14 cellular contexts compared by ENCODE assay signal in the genomic region with DNA sequence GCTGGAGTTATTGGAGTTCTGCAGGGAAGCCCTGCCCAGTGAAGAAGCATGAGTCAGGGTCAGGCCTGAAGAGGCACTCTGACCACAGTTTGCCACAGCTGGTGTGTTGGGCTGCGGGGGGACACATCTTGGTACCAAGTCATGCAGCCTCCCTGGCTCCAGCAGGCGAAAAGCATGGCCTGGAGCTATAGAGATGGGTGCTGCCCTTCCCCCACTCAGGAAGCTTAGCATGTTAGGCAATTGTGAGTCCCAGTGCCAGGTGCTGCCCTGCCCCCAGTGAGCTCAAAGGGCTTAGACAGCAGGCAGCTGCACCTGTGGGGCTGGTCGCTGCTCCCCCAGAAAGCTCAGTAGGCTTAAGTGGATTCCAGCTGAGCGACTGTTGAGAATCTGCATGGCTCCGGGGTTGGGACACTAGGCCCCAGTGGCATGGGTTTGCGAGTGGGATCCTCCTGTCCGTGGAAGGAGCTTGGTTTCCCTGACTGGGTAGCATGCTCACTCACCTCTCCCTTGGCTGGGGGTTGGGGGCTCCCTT.
"Had no signal": no experiment of that assay in that cellular context is flagged by ENCODE, and none has a peak within 500 bp of the region (broad histone marks: within the 10 kb centered on the region; RNA-seq: fewer than 3 reads in every experiment).

No MANE protein-coding gene starts in this region.

- H3K4me3 Mint-ChIP-seq: activated CD4-positive, alpha-beta memory T cell treated with anti-CD3 and anti-CD28 coated beads, Interleukin-2, amount 10 ng/mL, durations not matched to agents 7 days and 5 days; activated T-cell treated with anti-CD3 and anti-CD28 coated beads, Interleukin-2, amount 50 U/mL, for 24 hours; endodermal cell; nephron progenitor cell; stimulated activated memory B cell treated with anti-CD40 and anti-IgM and Interleukin-4, amounts not matched to agents 10 μg/mL and 1 μg/mL and 100 μg/mL, for 72 hours had no signal

- DNase-seq: activated CD4-positive, alpha-beta memory T cell treated with anti-CD3 and anti-CD28 coated beads, Interleukin-2, amount 10 ng/mL, durations not matched to agents 7 days and 5 days; activated CD4-positive, alpha-beta T cell treated with anti-CD3 and anti-CD28 coated beads for 4 hours; activated naive CD4-positive, alpha-beta T cell treated with anti-CD3 and anti-CD28 coated beads, Interleukin-2, amount 50 U/mL, for 16 hours; activated T-cell treated with anti-CD3 and anti-CD28 coated beads, Interleukin-2, amount 50 U/mL, for 24 hours; adrenal gland; endodermal cell; heart left ventricle; mesendoderm; nephron progenitor cell; occipital lobe; stimulated activated CD4-positive, alpha-beta T cell treated with anti-CD3 and anti-CD28 coated beads, Interleukin-2, amount 100 ng/mL, for 48 hours had no signal

- H3K27ac ChIP-seq: adrenal gland, cardiac muscle cell, heart left ventricle, right atrium auricular region had no signal

- H3K9me3 ChIP-seq: adrenal gland, right atrium auricular region had no signal

- H3K4me1 ChIP-seq: adrenal gland, heart left ventricle, right atrium auricular region had no signal

- H3K4me3 ChIP-seq: adrenal gland, cardiac muscle cell, heart left ventricle, right atrium auricular region had no signal

- H3K27me3 ChIP-seq: adrenal gland, cardiac muscle cell, heart left ventricle, right atrium auricular region had no signal

- H3K4me1 Mint-ChIP-seq: activated CD4-positive, alpha-beta memory T cell treated with anti-CD3 and anti-CD28 coated beads, Interleukin-2, amount 10 ng/mL, durations not matched to agents 7 days and 5 days; endodermal cell; nephron progenitor cell; stimulated activated memory B cell treated with anti-CD40 and anti-IgM and Interleukin-4, amounts not matched to agents 10 μg/mL and 1 μg/mL and 100 μg/mL, for 72 hours had no signal

- H3K27ac Mint-ChIP-seq: activated CD4-positive, alpha-beta memory T cell treated with anti-CD3 and anti-CD28 coated beads, Interleukin-2, amount 10 ng/mL, durations not matched to agents 7 days and 5 days; activated T-cell treated with anti-CD3 and anti-CD28 coated beads, Interleukin-2, amount 50 U/mL, for 24 hours; endodermal cell; nephron progenitor cell; stimulated activated memory B cell treated with anti-CD40 and anti-IgM and Interleukin-4, amounts not matched to agents 10 μg/mL and 1 μg/mL and 100 μg/mL, for 72 hours had no signal

- ATAC-seq: heart left ventricle; stimulated activated memory B cell treated with anti-CD40 and anti-IgM and Interleukin-4, amounts not matched to agents 10 μg/mL and 1 μg/mL and 100 μg/mL, for 72 hours had no signal

- H3K36me3 Mint-ChIP-seq: stimulated activated memory B cell treated with anti-CD40 and anti-IgM and Interleukin-4, amounts not matched to agents 10 μg/mL and 1 μg/mL and 100 μg/mL, for 72 hours had no signal

- H3K27me3 Mint-ChIP-seq: activated CD4-positive, alpha-beta memory T cell treated with anti-CD3 and anti-CD28 coated beads, Interleukin-2, amount 10 ng/mL, durations not matched to agents 7 days and 5 days; activated T-cell treated with anti-CD3 and anti-CD28 coated beads, Interleukin-2, amount 50 U/mL, for 24 hours; stimulated activated memory B cell treated with anti-CD40 and anti-IgM and Interleukin-4, amounts not matched to agents 10 μg/mL and 1 μg/mL and 100 μg/mL, for 72 hours had no signal

- H3K36me3 ChIP-seq: adrenal gland, cardiac muscle cell, heart left ventricle, right atrium auricular region had no signal
